Comparison of ENCODE assay signal across 22 cellular contexts in genomic region chr21:16134134-16134533, GRCh38.
DNase-seq lines count a peak whose midpoint lies in the region; ATAC-seq and TF ChIP-seq lines count a peak whose summit lies in the region.
"Had no signal": no experiment of that assay in that cellular context is flagged by ENCODE, and none has a peak within 500 bp of the region (broad histone marks: within the 10 kb centered on the region; RNA-seq: fewer than 3 reads in every experiment).

No MANE protein-coding gene starts in this region.

- in situ Hi-C loops in HAP-1 (cut with MboI; ENCODE audit: low sequenced_read_pairs), result no loop called here

- H3K9me3 Mint-ChIP-seq in neural progenitor cell, result peaks cover 36% of the 10 kb centered on the region

- H3F3A ChIP-seq in neural progenitor cell (ENCODE audit: low read depth), result no peaks in the 10 kb centered on the region

- peaks cover 12% of the 10 kb centered on the region for H3K4me1 Mint-ChIP-seq in neural progenitor cell

- no peaks in the 10 kb centered on the region for H4K20me1 ChIP-seq in neural progenitor cell (ENCODE audit: low read depth)
- H4K20me1 ChIP-seq: BLaER1 treated with 17β-estradiol and CSF1 and Interleukin-3, amounts not matched to agents 10 nM and 100 nM had no signal

- no peaks in the 10 kb centered on the region for H3K27me3 ChIP-seq in HAP-1 (ENCODE audit: low read depth)
- no peaks in the 10 kb centered on the region for H3K27me3 ChIP-seq in neural progenitor cell
- H3K27me3 ChIP-seq in uterus, result no peaks in the 10 kb centered on the region
- H3K27me3 ChIP-seq: BLaER1 treated with 17β-estradiol and CSF1 and Interleukin-3, amounts not matched to agents 10 nM and 100 nM; SJSA1 had no signal

- no peak for TF ChIP-seq CTCF in neural progenitor cell (IDR thresholded peaks at IDR 0.05)
- TF ChIP-seq CTCF in uterus (IDR thresholded peaks at IDR 0.05), result no peak

- peaks cover 13% of the 10 kb centered on the region for H3K4me1 ChIP-seq in HAP-1
- H3K4me1 ChIP-seq in neural progenitor cell, result peaks cover 19% of the 10 kb centered on the region
- H3K4me1 ChIP-seq in uterus, result no peaks in the 10 kb centered on the region
- H3K4me1 ChIP-seq: BLaER1 treated with 17β-estradiol and CSF1 and Interleukin-3, amounts not matched to agents 10 nM and 100 nM; SJSA1 had no signal

- H3K27ac ChIP-seq in caudate nucleus (ENCODE audit: low read depth, low read length) (peak overlapping the region; percentile 29), neural progenitor cell (peak overlapping the region; percentile 14), uterus (peak overlapping the region; percentile 36 to 57)
- H3K27ac ChIP-seq: BLaER1 treated with 17β-estradiol and CSF1 and Interleukin-3, amounts not matched to agents 10 nM and 100 nM; PC-9; SJSA1 had no signal

- no peaks in the 10 kb centered on the region for H3K79me2 ChIP-seq in neural progenitor cell (ENCODE audit: low read depth)

- intact Hi-C loops in uterus (cut with DNase I; ENCODE audit: low total_unique reads) (no loop called here), left ventricle myocardium superior (cut with micrococcal nuclease) (no loop called here)

- DNase-seq in HAP-1 (ENCODE audit: low spot score in 2 of 2), result peak; percentile 51 to 57
- no peak for DNase-seq in caudate nucleus (lab: John Stamatoyannopoulos, UW)
- peak; percentile 59 for DNase-seq in neural progenitor cell (ENCODE audit: low spot score)
- DNase-seq in uterus, result no peak
- no peak for DNase-seq in NCI-H2081 (lab: John Stamatoyannopoulos, UW)
- DNase-seq in left ventricle myocardium superior, result no peak
- DNase-seq: AML-193; CD4-positive, alpha-beta T cell; GOT3; HCEC 1CT; KBM-7; NCI-H1105 treated with DMSO at 0.1 percent for 48 hours; NCI-H146; NCI-H2029; NCI-H446 treated with DMSO at 0.1 percent for 48 hours; NCI-H526; NCI-H82; PC-9 had no signal

- H3K9me3 ChIP-seq in HAP-1 (no peaks in the 10 kb centered on the region), neural progenitor cell (ENCODE audit: low read depth) (no peaks in the 10 kb centered on the region), uterus (no peaks in the 10 kb centered on the region)
- H3K9me3 ChIP-seq: SJSA1 had no signal

- peaks cover 3% of the 10 kb centered on the region for H3K27me3 Mint-ChIP-seq in neural progenitor cell (ENCODE audit: insufficient read depth, low read depth)
- H3K27me3 Mint-ChIP-seq: CD4-positive, alpha-beta T cell had no signal

- H3K36me3 ChIP-seq in HAP-1 (replicated peaks) (no peaks in the 10 kb centered on the region), neural progenitor cell (no peaks in the 10 kb centered on the region), uterus (no peaks in the 10 kb centered on the region)
- H3K36me3 ChIP-seq: BLaER1 treated with 17β-estradiol and CSF1 and Interleukin-3, amounts not matched to agents 10 nM and 100 nM; SJSA1 had no signal

- H3K36me3 Mint-ChIP-seq in neural progenitor cell, result peaks cover 3% of the 10 kb centered on the region

- ATAC-seq in GM19452 (IDR thresholded peaks at IDR 0.05; ENCODE audit: unreplicated experiment) (no peak), left ventricle myocardium superior (no peak)
- ATAC-seq: Right ventricle myocardium inferior had no signal

- no peak overlapping the region for H3K4me3 Mint-ChIP-seq in neural progenitor cell
- H3K4me3 Mint-ChIP-seq: CD4-positive, alpha-beta T cell had no signal

- H3K4me3 ChIP-seq in HAP-1, result no peak overlapping the region
- H3K4me3 ChIP-seq in neural progenitor cell, result no peak overlapping the region
- H3K4me3 ChIP-seq in uterus, result no peak overlapping the region
- H3K4me3 ChIP-seq: BLaER1 treated with 17β-estradiol and CSF1 and Interleukin-3, amounts not matched to agents 10 nM and 100 nM; PC-9; SJSA1 had no signal

- H3K9ac ChIP-seq in neural progenitor cell, result no peak overlapping the region
- H3K9ac ChIP-seq: BLaER1 treated with 17β-estradiol and CSF1 and Interleukin-3, amounts not matched to agents 10 nM and 100 nM had no signal

- no peak for TF ChIP-seq POLR2A in uterus (IDR thresholded peaks at IDR 0.05)

- peak overlapping the region; percentile 40 for H3K4me2 ChIP-seq in neural progenitor cell
- H3K4me2 ChIP-seq: BLaER1 treated with 17β-estradiol and CSF1 and Interleukin-3, amounts not matched to agents 10 nM and 100 nM; PC-9 had no signal

- no peak overlapping the region for H3K27ac Mint-ChIP-seq in neural progenitor cell
- H3K27ac Mint-ChIP-seq: CD4-positive, alpha-beta T cell had no signal

- H2AFZ ChIP-seq in neural progenitor cell (replicated peaks), result no peak overlapping the region
- H2AFZ ChIP-seq: PC-9 had no signal

Comparison
In these comparisons a context has a peak if more than half of its experiments do, and no peak if none do; other contexts are left out.
1. DNase-seq: peak in HAP-1 (2 of 2) and neural progenitor cell (single experiment); none in caudate nucleus (0 of 61), uterus (0 of 2), NCI-H2081 (0 of 2) and left ventricle myocardium superior (single experiment).
2. Peak in every context shown above with its lines, with median percentiles within 50 percentile points of each other: H3K27ac ChIP-seq.